In the genomic region with DNA sequence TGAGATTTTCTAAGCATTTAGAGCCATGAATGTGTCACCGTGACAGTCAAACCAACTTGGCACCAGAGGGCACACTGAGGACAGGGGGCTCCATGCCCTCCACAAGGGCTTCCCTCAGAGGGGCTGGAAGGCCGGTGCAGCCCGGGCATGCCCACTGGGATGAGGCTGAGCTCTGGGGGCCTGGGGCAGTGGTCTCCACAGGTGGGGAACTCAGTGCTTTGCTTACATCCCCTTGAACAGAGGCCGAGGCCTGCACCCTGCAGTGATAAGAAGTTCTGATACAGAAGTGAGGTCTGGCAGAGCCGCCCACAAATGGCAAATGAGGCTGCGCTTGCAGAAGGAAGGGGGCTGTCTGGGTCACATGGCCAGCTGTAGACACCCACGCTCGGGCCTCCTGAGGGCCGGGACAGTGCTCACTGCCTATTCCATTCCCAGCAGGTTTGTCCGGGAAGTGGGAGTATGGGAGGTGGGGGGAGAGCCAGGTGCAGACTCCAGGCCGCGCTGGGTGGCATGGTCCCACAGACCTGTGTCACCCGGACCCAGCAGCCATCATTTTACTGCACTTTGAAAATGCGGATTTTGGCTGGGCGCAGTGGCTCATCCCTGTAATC, we compare ENCODE assay signal across 26 cellular contexts.
A peak's percentile ranks its signal among the peaks of the same experiment; 100 is the strongest.
DNase-seq lines count a peak whose midpoint lies in the region; ATAC-seq, FAIRE-seq and TF ChIP-seq lines count a peak whose summit lies in the region.
"Had no signal": no experiment of that assay in that cellular context is flagged by ENCODE, and none has a peak within 500 bp of the region (broad histone marks: within the 10 kb centered on the region; RNA-seq: fewer than 3 reads in every experiment).

No MANE protein-coding gene starts in this region.

- H3K27ac Mint-ChIP-seq in WTC11 (no peak overlapping the region), nephron progenitor cell (peak overlapping the region; percentile 42)
- H3K27ac Mint-ChIP-seq: CD8-positive, alpha-beta T cell had no signal

- no peak for TF ChIP-seq EP300 in stomach (IDR thresholded peaks at IDR 0.05)

- H3K4me1 Mint-ChIP-seq in WTC11, result peaks cover 16% of the 10 kb centered on the region
- peaks cover 26% of the 10 kb centered on the region for H3K4me1 Mint-ChIP-seq in nephron progenitor cell

- peak; percentile 33 for ATAC-seq in WTC11
- ATAC-seq: A549; CD8-positive, alpha-beta T cell; HepG2; PC-3; Right ventricle myocardium inferior had no signal

- H3K9me3 Mint-ChIP-seq in WTC11 (no peaks in the 10 kb centered on the region), nephron progenitor cell (no peaks in the 10 kb centered on the region)
- H3K9me3 Mint-ChIP-seq: CD8-positive, alpha-beta T cell had no signal

- no peaks in the 10 kb centered on the region for H3K27me3 ChIP-seq in stomach
- H3K27me3 ChIP-seq in uterus, result no peaks in the 10 kb centered on the region
- H3K27me3 ChIP-seq: MG63, SJSA1 had no signal

- H3K4me1 ChIP-seq in HEK293 (ENCODE audit: control insufficient read depth, insufficient read depth, low read length), result peaks cover 5% of the 10 kb centered on the region
- peaks cover 0 to 22% (median 13%) of the 10 kb centered on the region in 4 donors for H3K4me1 ChIP-seq in stomach
- peaks cover 0 to 6% of the 10 kb centered on the region in 2 donors for H3K4me1 ChIP-seq in uterus
- H3K4me1 ChIP-seq: Caco-2, SJSA1 had no signal

- intact Hi-C loops in stomach (cut with DNase I; ENCODE audit: low total_unique reads), result no loop called here
- intact Hi-C loops in uterus (cut with DNase I; ENCODE audit: low total_unique reads), result no loop called here

- no peak overlapping the region for H3K27ac ChIP-seq in HEK293 (ENCODE audit: extremely low read depth, low read depth, low read length)
- no peak overlapping the region for H3K27ac ChIP-seq in stomach
- no peak overlapping the region for H3K27ac ChIP-seq in uterus
- H3K27ac ChIP-seq: SJSA1 had no signal

- H3K4me3 ChIP-seq in HEK293 (ENCODE audit: low read depth, low read length), result no peak overlapping the region
- H3K4me3 ChIP-seq in stomach, result no peak overlapping the region
- H3K4me3 ChIP-seq in uterus, result no peak overlapping the region
- H3K4me3 ChIP-seq: A549, MG63, SJSA1 had no signal

- CTCF ChIA-PET in HEK293 (lab: Yijun Ruan, JAX) (interaction anchor here (0.6 to 1.0 kb wide), 2 partner anchors 257 to 286 kb away, joined by 3 read pairs; no protein-coding TSS in a partner anchor), WTC11 (lab: Charles Lee) (interaction anchor here (3.8 kb wide), 1 partner anchor 257 kb away, joined by 10 read pairs; no protein-coding TSS in a partner anchor)

- H3K9me3 ChIP-seq in HEK293 (ENCODE audit: control insufficient read depth, insufficient read depth, low read depth, low read length), result no peaks in the 10 kb centered on the region
- H3K9me3 ChIP-seq in stomach, result no peaks in the 10 kb centered on the region
- no peaks in the 10 kb centered on the region for H3K9me3 ChIP-seq in uterus
- H3K9me3 ChIP-seq: A549, Caco-2, MG63, SJSA1 had no signal

- no peak for TF ChIP-seq POLR2A in stomach (IDR thresholded peaks at IDR 0.05)
- no peak for TF ChIP-seq POLR2A in uterus (IDR thresholded peaks at IDR 0.05)

- no peaks in the 10 kb centered on the region for H3K27me3 Mint-ChIP-seq in WTC11 (ENCODE audit: low read depth)
- H3K27me3 Mint-ChIP-seq in nephron progenitor cell (ENCODE audit: low read depth, poor library complexity), result peaks cover 15% of the 10 kb centered on the region

- H3K36me3 Mint-ChIP-seq in WTC11 (no peaks in the 10 kb centered on the region), nephron progenitor cell (ENCODE audit: low read depth) (no peaks in the 10 kb centered on the region)
- H3K36me3 Mint-ChIP-seq: CD8-positive, alpha-beta T cell had no signal

- 92 to 97% (median 94%) methylated on average over 12 to 15 of the region's 15 CpGs for WGBS in stomach, 5 donors

- H3K36me3 ChIP-seq in HEK293 (ENCODE audit: control insufficient read depth in 2 of 2, insufficient read depth in 1 of 2, low read length in 2 of 2), result peaks cover 0 to 5% of the 10 kb centered on the region in 2 experiments; a peak in 1 of 3 replicates
- peaks cover 4 to 12% (median 8%) of the 10 kb centered on the region in 4 donors for H3K36me3 ChIP-seq in stomach
- no peaks in the 10 kb centered on the region for H3K36me3 ChIP-seq in uterus

- TF ChIP-seq CTCF in HEK293 (tag by site-specific recombination; IDR thresholded peaks at IDR 0.05) (no peak), WTC11 (IDR thresholded peaks at IDR 0.05) (no peak), nephron progenitor cell (IDR thresholded peaks at IDR 0.05) (no peak), stomach (IDR thresholded peaks at IDR 0.05) (no peak), uterus (IDR thresholded peaks at IDR 0.05) (no peak)

- DNase-seq in WTC11 (ENCODE audit: low spot score) (no peak), nephron progenitor cell (no peak), urothelium cell line (ENCODE audit: low spot score) (no peak), stomach (no peak), cortex of kidney (lab: John Stamatoyannopoulos, UW) (no peak), uterus (no peak)
- DNase-seq: C1 segment of cervical spinal cord; Caco-2; CD8-positive, alpha-beta T cell; GF-D8; KG1; MG63; NCI-H1105 treated with DMSO at 0.1 percent for 48 hours; NCI-H146; NCI-H1930; NCI-H2107; NCI-H524; NCI-H774; PC-3 had no signal

- POLR2A ChIA-PET in HEK293 (lab: Yijun Ruan, JAX), result no interaction called here
- POLR2A ChIA-PET in WTC11 (lab: Charles Lee), result no interaction called here

- H3K4me3 Mint-ChIP-seq in WTC11 (no peak overlapping the region), nephron progenitor cell (no peak overlapping the region)
- H3K4me3 Mint-ChIP-seq: CD8-positive, alpha-beta T cell had no signal

- FAIRE-seq in urothelium cell line (lab: Jason Lieb, UNC), result no peak
- FAIRE-seq: A549, GM12891, H54, HepG2 had no signal

TF ChIP-seq in HEK293, 187 proteins besides CTCF, POLR2A, EP300 and RAD21:
- TF ChIP-seq ZFHX2 (tag by site-specific recombination; conservative IDR thresholded peaks at IDR 0.05) (peak; percentile 89), ZNF350 (tag by site-specific recombination; IDR thresholded peaks at IDR 0.05) (no peak), ZNF37A (tag by site-specific recombination; IDR thresholded peaks at IDR 0.05) (no peak), ZIC2 (tag by site-specific recombination; IDR thresholded peaks at IDR 0.05) (peak; percentile 60), YY1 (tag by site-specific recombination; IDR thresholded peaks at IDR 0.05) (no peak), KLF10 (tag by site-specific recombination; IDR thresholded peaks at IDR 0.05) (no peak), EGR2 (tag by site-specific recombination; IDR thresholded peaks at IDR 0.05; ENCODE audit: low read depth) (peak; percentile 83)
- TF ChIP-seq, protein P1, sequence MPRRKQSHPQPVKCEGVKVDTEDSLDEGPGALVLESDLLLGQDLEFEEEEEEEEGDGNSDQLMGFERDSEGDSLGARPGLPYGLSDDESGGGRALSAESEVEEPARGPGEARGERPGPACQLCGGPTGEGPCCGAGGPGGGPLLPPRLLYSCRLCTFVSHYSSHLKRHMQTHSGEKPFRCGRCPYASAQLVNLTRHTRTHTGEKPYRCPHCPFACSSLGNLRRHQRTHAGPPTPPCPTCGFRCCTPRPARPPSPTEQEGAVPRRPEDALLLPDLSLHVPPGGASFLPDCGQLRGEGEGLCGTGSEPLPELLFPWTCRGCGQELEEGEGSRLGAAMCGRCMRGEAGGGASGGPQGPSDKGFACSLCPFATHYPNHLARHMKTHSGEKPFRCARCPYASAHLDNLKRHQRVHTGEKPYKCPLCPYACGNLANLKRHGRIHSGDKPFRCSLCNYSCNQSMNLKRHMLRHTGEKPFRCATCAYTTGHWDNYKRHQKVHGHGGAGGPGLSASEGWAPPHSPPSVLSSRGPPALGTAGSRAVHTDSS (tag by site-specific recombination; IDR thresholded peaks at IDR 0.05), result no peak

TF ChIP-seq in WTC11, 78 proteins besides CTCF, POLR2A, EP300 and RAD21:
- TF ChIP-seq, protein P2, sequence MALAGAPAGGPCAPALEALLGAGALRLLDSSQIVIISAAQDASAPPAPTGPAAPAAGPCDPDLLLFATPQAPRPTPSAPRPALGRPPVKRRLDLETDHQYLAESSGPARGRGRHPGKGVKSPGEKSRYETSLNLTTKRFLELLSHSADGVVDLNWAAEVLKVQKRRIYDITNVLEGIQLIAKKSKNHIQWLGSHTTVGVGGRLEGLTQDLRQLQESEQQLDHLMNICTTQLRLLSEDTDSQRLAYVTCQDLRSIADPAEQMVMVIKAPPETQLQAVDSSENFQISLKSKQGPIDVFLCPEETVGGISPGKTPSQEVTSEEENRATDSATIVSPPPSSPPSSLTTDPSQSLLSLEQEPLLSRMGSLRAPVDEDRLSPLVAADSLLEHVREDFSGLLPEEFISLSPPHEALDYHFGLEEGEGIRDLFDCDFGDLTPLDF (CRISPR knock-in tag; IDR thresholded peaks at IDR 0.05), result no peak
- TF ChIP-seq, protein P3, sequence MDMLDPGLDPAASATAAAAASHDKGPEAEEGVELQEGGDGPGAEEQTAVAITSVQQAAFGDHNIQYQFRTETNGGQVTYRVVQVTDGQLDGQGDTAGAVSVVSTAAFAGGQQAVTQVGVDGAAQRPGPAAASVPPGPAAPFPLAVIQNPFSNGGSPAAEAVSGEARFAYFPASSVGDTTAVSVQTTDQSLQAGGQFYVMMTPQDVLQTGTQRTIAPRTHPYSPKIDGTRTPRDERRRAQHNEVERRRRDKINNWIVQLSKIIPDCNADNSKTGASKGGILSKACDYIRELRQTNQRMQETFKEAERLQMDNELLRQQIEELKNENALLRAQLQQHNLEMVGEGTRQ (CRISPR knock-in tag; IDR thresholded peaks at IDR 0.05), result peak; percentile 53
